19 cellular contexts compared by ENCODE assay signal in genomic region chr20:2130062-2130591, GRCh38. TPM values are rescaled to one million over a fixed set of nuclear protein-coding genes. Genes with fewer than 3 reads are reported as not detected.
DNase-seq lines count a peak whose midpoint lies in the region; ATAC-seq, FAIRE-seq and TF ChIP-seq lines count a peak whose summit lies in the region.
"Had no signal": no experiment of that assay in that cellular context is flagged by ENCODE, and none has a peak within 500 bp of the region (broad histone marks: within the 10 kb centered on the region; RNA-seq: fewer than 3 reads in every experiment).

No MANE protein-coding gene starts in this region.

- WGBS in HepG2 (ENCODE audit: low lambda C conversion rate), result 97% methylated on average over 15 of the region's 15 CpGs
- WGBS in right lobe of liver (ENCODE audit: insufficient coverage, low coverage, low lambda C conversion rate, missing lambda C conversion rate), result 83% methylated on average over 14 of the region's 15 CpGs
- 64% methylated on average over 15 of the region's 15 CpGs for WGBS in K562 (ENCODE audit: insufficient coverage, low coverage, missing lambda C conversion rate)

- H3K27me3 ChIP-seq in HepG2 (ENCODE audit: control insufficient read depth in 1 of 2, insufficient read depth in 2 of 2, low read length in 2 of 2) (no peaks in the 10 kb centered on the region), right lobe of liver (no peaks in the 10 kb centered on the region), K562 (ENCODE audit: control insufficient read depth in 2 of 2, insufficient read depth in 2 of 2, low read length in 2 of 2) (no peaks in the 10 kb centered on the region)
- H3K27me3 ChIP-seq: cardiac muscle cell, neutrophil, tibial nerve had no signal

- H3K79me2 ChIP-seq in HepG2 (ENCODE audit: insufficient read depth, low read length), result peaks cover 80% of the 10 kb centered on the region
- peaks cover 16% of the 10 kb centered on the region for H3K79me2 ChIP-seq in K562 (ENCODE audit: control insufficient read depth, insufficient read depth, low read length)

- TF ChIP-seq EP300 in HepG2 (IDR thresholded peaks at IDR 0.05; ENCODE audit: low read depth in 2 of 2, low read length in 2 of 2) (no peak), HepG2 (CRISPR knock-in tag; IDR thresholded peaks at IDR 0.05; ENCODE audit: borderline replicate concordance) (no peak), K562 (IDR thresholded peaks at IDR 0.05; ENCODE audit: low read length) (no peak)

- H3K9me3 ChIP-seq in HepG2 (ENCODE audit: low read length), result no peaks in the 10 kb centered on the region
- H3K9me3 ChIP-seq in right lobe of liver, result no peaks in the 10 kb centered on the region
- H3K9me3 ChIP-seq in K562 (replicated peaks; ENCODE audit: control insufficient read depth, insufficient read depth, low read depth, low read length), result no peaks in the 10 kb centered on the region
- H3K9me3 ChIP-seq: lower lobe of right lung, neutrophil, tibial nerve had no signal

- FAIRE-seq in HepG2 (lab: Jason Lieb, UNC), result no peak
- no peak for FAIRE-seq in K562 (lab: Jason Lieb, UNC)
- no peak for FAIRE-seq in H54 (lab: Jason Lieb, UNC)
- FAIRE-seq: HTR-8/SVneo had no signal

- H4K20me1 ChIP-seq in HepG2 (ENCODE audit: insufficient read depth, low read length), result peaks cover 43% of the 10 kb centered on the region
- H4K20me1 ChIP-seq in K562 (replicated peaks; ENCODE audit: control insufficient read depth, insufficient read depth, low read length), result peaks cover 17% of the 10 kb centered on the region; the same call in 1 of the 2 replicates

- TF ChIP-seq CTCF in HepG2 (CRISPR knock-in tag; IDR thresholded peaks at IDR 0.05), result no peak
- no peak for TF ChIP-seq CTCF in right lobe of liver (IDR thresholded peaks at IDR 0.05)
- no peak for TF ChIP-seq CTCF in K562 (IDR thresholded peaks at IDR 0.05 in 2 of 3, conservative IDR thresholded peaks at IDR 0.05 in 1 of 3; ENCODE audit: insufficient read depth in 2 of 3, low read depth in 1 of 3, low read length in 3 of 3)

- H3K9ac ChIP-seq in HepG2 (ENCODE audit: insufficient read depth, low read depth, low read length), result no peak overlapping the region
- H3K9ac ChIP-seq in K562 (ENCODE audit: insufficient read depth in 1 of 2, low read depth in 2 of 2, low read length in 2 of 2), result no peak overlapping the region

- no peak for TF ChIP-seq RAD21 in HepG2 (CRISPR knock-in tag; IDR thresholded peaks at IDR 0.05)
- no peak for TF ChIP-seq RAD21 in K562 (CRISPR knock-in tag; conservative IDR thresholded peaks at IDR 0.05 in 1 of 2, IDR thresholded peaks at IDR 0.05 in 1 of 2)

- TF ChIP-seq POLR2A in HepG2 (IDR thresholded peaks at IDR 0.05; ENCODE audit: insufficient read depth in 1 of 2, low read depth in 2 of 2, low read length in 2 of 2) (no peak), right lobe of liver (IDR thresholded peaks at IDR 0.05) (no peak), K562 (conservative IDR thresholded peaks at IDR 0.05) (no peak), H54 (IDR thresholded peaks at IDR 0.05; ENCODE audit: low read depth, low read length) (no peak)

- intact Hi-C loops in HepG2 (cut with micrococcal nuclease; ENCODE audit: unreplicated experiment), result no loop called here
- intact Hi-C loops in right lobe of liver (cut with DNase I), result no loop called here
- intact Hi-C loops in K562 (cut with micrococcal nuclease), result no loop called here

- POLR2A ChIA-PET in HepG2 (lab: Yijun Ruan, JAX), result no interaction called here
- POLR2A ChIA-PET in K562 (lab: Yijun Ruan, JAX), result interaction anchor here (1.1 kb wide), 1 partner anchor 11 kb away, joined by 3 read pairs; no protein-coding TSS in a partner anchor

- DNase-seq in HepG2 (ENCODE audit: low spot score) (no peak), right lobe of liver (no peak), K562 (ENCODE audit: extremely low read depth in 1 of 4, low spot score in 3 of 4) (peak in 1 of 4 experiments; percentile 17), medulla oblongata (ENCODE audit: extremely low spot score) (peak; percentile 50), H54 (ENCODE audit: insufficient read length, low spot score) (no peak)
- DNase-seq: activated CD8-positive, alpha-beta memory T cell treated with anti-CD3 and anti-CD28 coated beads for 24 hours; activated gamma-delta T cell treated with Interleukin-2 at 50 U/mL for 16 hours; erythroblast; lower lobe of right lung; NCI-H2107; SHP77 treated with DMSO at 0.1 percent for 48 hours; T-helper 9 cell had no signal

- H3K4me1 ChIP-seq in HepG2 (ENCODE audit: insufficient read depth, low read length) (no peaks in the 10 kb centered on the region), right lobe of liver (no peaks in the 10 kb centered on the region), K562 (replicated peaks in 1 of 2; ENCODE audit: control insufficient read depth in 2 of 2, insufficient read depth in 2 of 2, low read length in 2 of 2) (no peaks in the 10 kb centered on the region; a peak in 3 of 5 replicates)

- H3K4me3 ChIP-seq in HepG2 (replicated peaks in 1 of 3; ENCODE audit: insufficient read depth in 1 of 3, low read depth in 2 of 3, low read length in 3 of 3) (no peak overlapping the region), right lobe of liver (no peak overlapping the region), K562 (no peak overlapping the region)
- H3K4me3 ChIP-seq: cardiac muscle cell, lower lobe of right lung, tibial nerve had no signal

- H3K27ac ChIP-seq in HepG2 (ENCODE audit: extremely low read length, insufficient read depth, low read length) (no peak overlapping the region), right lobe of liver (no peak overlapping the region), K562 (ENCODE audit: extremely low read depth, low read depth, low read length) (no peak overlapping the region), temporal lobe (ENCODE audit: low read depth, low read length) (peak overlapping the region; percentile 88)
- H3K27ac ChIP-seq: cardiac muscle cell, lower lobe of right lung, neutrophil, tibial nerve had no signal

- H3K36me3 ChIP-seq in HepG2 (replicated peaks in 1 of 2; ENCODE audit: control insufficient read depth in 1 of 2, insufficient read depth in 2 of 2, low read length in 2 of 2) (peaks cover 32 to 69% of the 10 kb centered on the region in 2 experiments), right lobe of liver (no peaks in the 10 kb centered on the region), K562 (ENCODE audit: control insufficient read depth, insufficient read depth, low read length) (peaks cover 19% of the 10 kb centered on the region; the same call in 2 of the 3 replicates)
- H3K36me3 ChIP-seq: cardiac muscle cell, lower lobe of right lung had no signal

- peaks cover 5% of the 10 kb centered on the region for H3K9me1 ChIP-seq in K562 (ENCODE audit: control insufficient read depth, insufficient read depth, low read length)

- CTCF ChIA-PET in HepG2 (lab: Yijun Ruan, JAX; ENCODE audit: low intra/inter-chr PET ratio, low total read pairs), result no interaction called here
- CTCF ChIA-PET in K562 (lab: Yijun Ruan, JAX; ENCODE audit: low intra/inter-chr PET ratio), result no interaction called here

- H2AFZ ChIP-seq in HepG2 (ENCODE audit: low read length), result no peak overlapping the region
- H2AFZ ChIP-seq in K562 (ENCODE audit: low read depth, low read length), result no peak overlapping the region

- no peak; the same call in 1 of the 3 replicates for ATAC-seq in HepG2
- no peak for ATAC-seq in right lobe of liver
- no peak for ATAC-seq in K562
- no peak for ATAC-seq in GM18519 (IDR thresholded peaks at IDR 0.05; ENCODE audit: low FRiP score, unreplicated experiment)
- ATAC-seq in HG03439 (IDR thresholded peaks at IDR 0.05; ENCODE audit: unreplicated experiment), result no peak
- ATAC-seq: lower lobe of right lung had no signal

- H3K4me2 ChIP-seq in HepG2 (ENCODE audit: low read depth, low read length) (no peak overlapping the region), K562 (ENCODE audit: insufficient read depth, low read length) (0 out of 2 replicates have a peak overlapping the region, but pooled peaks have one; percentile 11)

- in situ Hi-C loops in HepG2 (cut with HindIII; ENCODE audit: extremely low pct_ligation_motif_present, low pct_unique_long_range_greater_than_20kb) (no loop called here), K562 (cut with MboI) (no loop called here)

- BruUV-seq in HepG2 (replicated peaks; lab: Mats Ljungman, UMichigan) (no TSS peak), K562 (replicated peaks; lab: Mats Ljungman, UMichigan) (no TSS peak)

RNA-seq across cellular contexts. Expression of gene STK35, which starts 28.5 kb away (rescaled TPM):
- total RNA-seq in HepG2 (2016; rRNA removed; fragmentation: Illumina TruSeq; extraction: Trizol), result 29.8 and 34.9 TPM in 2 replicates
- 13.7 and 15.4 TPM in 2 replicates for total RNA-seq in HepG2 (2016; cell fraction: cytosol; rRNA removed; fragmentation: Illumina TruSeq; extraction: Trizol; ENCODE audit: low read depth)
- 30.2 and 30.4 TPM in 2 replicates for total RNA-seq in HepG2 (2016; cell fraction: insoluble cytoplasmic fraction; rRNA removed; fragmentation: Illumina TruSeq; extraction: Trizol)
- 27.3 and 27.9 TPM in 2 replicates for total RNA-seq in HepG2 (2016; cell fraction: membrane; rRNA removed; fragmentation: Illumina TruSeq; extraction: Trizol)
- 24.3 and 27.8 TPM in 2 replicates for total RNA-seq in HepG2 (2016; cell fraction: nucleus; rRNA removed; fragmentation: Illumina TruSeq; extraction: Trizol)
- 26.5 and 27.4 TPM in 2 replicates for polyA plus RNA-seq in HepG2 (2011; rRNA removed)
- 24.8 and 26.8 TPM in 2 replicates for polyA plus RNA-seq in HepG2 (2011; cell fraction: cytosol; rRNA removed)
- 42.3 and 48.0 TPM in 2 replicates for polyA plus RNA-seq in HepG2 (2011; cell fraction: nucleus; rRNA removed)
- 16.4 and 17.0 TPM in 2 replicates for polyA plus RNA-seq in HepG2 (2012)
- polyA plus RNA-seq in HepG2 (2016; cell fraction: cytosol; fragmentation: Illumina TruSeq; extraction: Trizol; ENCODE audit: low read depth), result 1.8 and 1.9 TPM in 2 replicates
- polyA plus RNA-seq in HepG2 (2016; cell fraction: insoluble cytoplasmic fraction; fragmentation: Illumina TruSeq; extraction: Trizol; ENCODE audit: low read depth), result 23.6 and 32.2 TPM in 2 replicates
- 11.0 and 12.3 TPM in 2 replicates for polyA plus RNA-seq in HepG2 (2016; cell fraction: membrane; fragmentation: Illumina TruSeq; extraction: Trizol; ENCODE audit: low read depth)
- 38.0 and 38.6 TPM in 2 replicates for polyA plus RNA-seq in HepG2 (2016; cell fraction: nucleus; fragmentation: Illumina TruSeq; extraction: Trizol; ENCODE audit: insufficient read depth, low read depth)
- 14.2 and 74.6 TPM in 2 replicates for polyA minus RNA-seq in HepG2 (2011; rRNA and poly(A)+ RNA removed; ENCODE audit: low replicate concordance)
- polyA minus RNA-seq in HepG2 (2011; cell fraction: cytosol; rRNA and poly(A)+ RNA removed), result 24.6 and 25.4 TPM in 2 replicates
- 34.6 and 38.4 TPM in 2 replicates for polyA minus RNA-seq in HepG2 (2011; cell fraction: nucleus; rRNA and poly(A)+ RNA removed)
- total RNA-seq in right lobe of liver, result 10 to 100 TPM in 2 of 6 experiments, 1 to 10 TPM in 4; 6.0 to 12.7 (median 7.2) TPM
- total RNA-seq in K562 (2011; cell fraction: chromatin; rRNA removed; ENCODE audit: low replicate concordance), result 12.3 and 22.4 TPM in 2 replicates
- total RNA-seq in K562 (2011; cell fraction: nucleolus; rRNA removed), result 13.3 and 14.3 TPM in 2 replicates
- 10.6 and 12.2 TPM in 2 replicates for total RNA-seq in K562 (2011; cell fraction: nucleoplasm; rRNA removed)
- 5.4 and 5.8 TPM in 2 replicates for total RNA-seq in K562 (2014; rRNA removed)
- total RNA-seq in K562 (2014; rRNA removed; fragmentation: Illumina TruSeq; extraction: Trizol), result 5.5 and 6.3 TPM in 2 replicates
- total RNA-seq in K562 (2015; rRNA removed; fragmentation: Illumina TruSeq; extraction: Trizol), result 6.8 and 7.6 TPM in 2 replicates
- total RNA-seq in K562 (2021), result 10.5 and 11.0 TPM in 2 replicates
- polyA plus RNA-seq in K562 (2011; rRNA removed), result 5.2 and 10.7 TPM in 2 replicates
- polyA plus RNA-seq in K562 (2011; cell fraction: cytosol; rRNA removed), result 8.4 and 12.9 TPM in 2 replicates
- 12.4 and 15.5 TPM in 2 replicates for polyA plus RNA-seq in K562 (2011; cell fraction: nucleus; rRNA removed)
- polyA plus RNA-seq in K562 (2012), result 4.0 and 4.2 TPM in 2 replicates
- polyA plus RNA-seq in K562 (2014; fragmentation: Illumina TruSeq; extraction: Trizol), result 7.0 and 7.4 TPM in 2 replicates
- polyA plus RNA-seq in K562 (2014; fragmentation: Nextera tagmentation; extraction: Ambion mirVana), result 1 to 10 TPM; 1.0 to 2.2 TPM
- polyA plus RNA-seq in K562 (2014; rRNA removed), result 6.8 and 7.4 TPM in 2 replicates
- 7.7 and 10.3 TPM in 2 replicates for polyA minus RNA-seq in K562 (2011; rRNA and poly(A)+ RNA removed)
- polyA minus RNA-seq in K562 (2011; cell fraction: cytosol; rRNA and poly(A)+ RNA removed), result 7.2 and 9.1 TPM in 2 replicates
- 5.9 and 11.3 TPM in 2 replicates for polyA minus RNA-seq in K562 (2011; cell fraction: nucleus; rRNA and poly(A)+ RNA removed)
- 9.8 TPM for total RNA-seq in temporal lobe

Comparison
In these comparisons a context has a peak if more than half of its experiments do, and no peak if none do; other contexts are left out.
1. Of the 241 proteins assayed by ChIP-seq in both HepG2 and K562: peak only in HepG2: RBM22; only in K562: none; in both: none; in neither: 240.